1 cellular context compared by ENCODE assay signal in the genomic region with DNA sequence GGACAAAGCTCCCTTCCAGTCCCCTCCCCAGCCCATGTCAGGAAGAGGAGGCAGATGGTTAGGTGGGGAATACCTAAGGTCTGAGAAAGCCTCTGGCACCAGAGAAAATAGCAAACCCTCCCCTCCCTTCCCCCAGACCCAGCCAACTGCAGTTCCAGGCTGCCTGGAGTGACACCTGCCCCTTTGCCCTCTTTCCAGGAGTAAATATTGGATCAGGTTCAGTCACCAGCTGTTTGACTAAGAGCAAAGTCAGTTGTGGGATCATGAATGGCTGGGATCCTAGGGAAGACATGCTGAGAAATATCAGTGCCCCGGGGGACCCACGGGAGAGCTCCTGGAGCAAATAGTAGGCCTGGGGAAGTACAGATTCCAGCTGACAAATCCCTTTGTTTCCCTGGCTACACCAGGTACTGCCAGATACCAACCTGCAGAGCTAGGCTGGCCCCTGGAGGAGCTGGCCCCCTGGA.
TF ChIP-seq lines count a peak whose summit lies in the region.

No MANE protein-coding gene starts in this region.

TF ChIP-seq in HepG2, 621 proteins besides CTCF, POLR2A, EP300 and RAD21 (continued from another document and continues in another):
- TF ChIP-seq ZBTB10 (CRISPR knock-in tag; IDR thresholded peaks at IDR 0.05; ENCODE audit: borderline replicate concordance) (no peak), ARID2 (CRISPR knock-in tag; IDR thresholded peaks at IDR 0.05; ENCODE audit: borderline replicate concordance) (no peak), ZFP1 (CRISPR knock-in tag; IDR thresholded peaks at IDR 0.05) (no peak), PPARG (CRISPR knock-in tag; conservative IDR thresholded peaks at IDR 0.05) (peak; percentile 90), KDM3A (CRISPR knock-in tag; IDR thresholded peaks at IDR 0.05; ENCODE audit: low read depth) (no peak), NRL (CRISPR knock-in tag; IDR thresholded peaks at IDR 0.05; ENCODE audit: borderline replicate concordance) (no peak), RAD51 (IDR thresholded peaks at IDR 0.05; ENCODE audit: borderline replicate concordance) (no peak), ZNF772 (CRISPR knock-in tag; IDR thresholded peaks at IDR 0.05) (no peak), MYNN (CRISPR knock-in tag; IDR thresholded peaks at IDR 0.05; ENCODE audit: low read depth) (no peak), ZNF546 (CRISPR knock-in tag; conservative IDR thresholded peaks at IDR 0.05) (no peak), HNF4A (CRISPR knock-in tag; IDR thresholded peaks at IDR 0.05) (peak; percentile 86), ESRRA (CRISPR knock-in tag; IDR thresholded peaks at IDR 0.05; ENCODE audit: low read depth) (no peak; the same call in 1 of the 2 replicates), HCFC1 (IDR thresholded peaks at IDR 0.05; ENCODE audit: low read depth, low read length) (no peak), ISL2 (CRISPR knock-in tag; IDR thresholded peaks at IDR 0.05) (no peak), ZKSCAN5 (CRISPR knock-in tag; IDR thresholded peaks at IDR 0.05) (no peak), ISX (CRISPR knock-in tag; conservative IDR thresholded peaks at IDR 0.05) (no peak), HHEX (CRISPR knock-in tag; IDR thresholded peaks at IDR 0.05) (no peak), ZNF430 (CRISPR knock-in tag; IDR thresholded peaks at IDR 0.05) (peak; percentile 85; the same call in 1 of the 2 replicates), SMAD3 (CRISPR knock-in tag; IDR thresholded peaks at IDR 0.05) (0 out of 2 replicates have a peak, but pooled peaks have one; percentile 44), ZFP62 (CRISPR knock-in tag; IDR thresholded peaks at IDR 0.05) (no peak), HIVEP1 (CRISPR knock-in tag; IDR thresholded peaks at IDR 0.05) (no peak), MAFK (conservative IDR thresholded peaks at IDR 0.05 in 1 of 2, IDR thresholded peaks at IDR 0.05 in 1 of 2; ENCODE audit: low read length in 2 of 2) (no peak), ZBTB7A (CRISPR knock-in tag; IDR thresholded peaks at IDR 0.05) (peak; percentile 49; the same call in 1 of the 2 replicates), ZNF235 (CRISPR knock-in tag; IDR thresholded peaks at IDR 0.05; ENCODE audit: borderline replicate concordance) (no peak), TRIM24 (CRISPR knock-in tag; IDR thresholded peaks at IDR 0.05) (no peak), KAT2B (IDR thresholded peaks at IDR 0.05; ENCODE audit: borderline replicate concordance, low read depth, low read length) (no peak), ZBTB37 (CRISPR knock-in tag; IDR thresholded peaks at IDR 0.05) (no peak), ZNF317 (CRISPR knock-in tag; IDR thresholded peaks at IDR 0.05) (no peak), DNMT3B (CRISPR knock-in tag; conservative IDR thresholded peaks at IDR 0.05) (no peak), KLF9 (CRISPR knock-in tag; IDR thresholded peaks at IDR 0.05; ENCODE audit: low read depth) (no peak), ZNF570 (CRISPR knock-in tag; IDR thresholded peaks at IDR 0.05; ENCODE audit: borderline replicate concordance) (no peak), ZHX2 (IDR thresholded peaks at IDR 0.05; ENCODE audit: low read depth) (no peak), ZHX2 (CRISPR knock-in tag; IDR thresholded peaks at IDR 0.05; ENCODE audit: borderline replicate concordance) (no peak), HOXA5 (CRISPR knock-in tag; IDR thresholded peaks at IDR 0.05) (no peak)
- TF ChIP-seq, protein P1, sequence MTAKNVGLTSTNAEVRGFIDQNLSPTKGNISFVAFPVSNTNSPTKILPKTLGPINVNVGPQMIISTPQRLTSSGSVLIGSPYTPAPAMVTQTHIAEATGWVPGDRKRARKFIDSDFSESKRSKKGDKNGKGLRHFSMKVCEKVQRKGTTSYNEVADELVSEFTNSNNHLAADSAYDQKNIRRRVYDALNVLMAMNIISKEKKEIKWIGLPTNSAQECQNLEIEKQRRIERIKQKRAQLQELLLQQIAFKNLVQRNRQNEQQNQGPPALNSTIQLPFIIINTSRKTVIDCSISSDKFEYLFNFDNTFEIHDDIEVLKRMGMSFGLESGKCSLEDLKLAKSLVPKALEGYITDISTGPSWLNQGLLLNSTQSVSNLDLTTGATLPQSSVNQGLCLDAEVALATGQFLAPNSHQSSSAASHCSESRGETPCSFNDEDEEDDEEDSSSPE (CRISPR knock-in tag; IDR thresholded peaks at IDR 0.05) = no peak
- TF ChIP-seq, protein P2, sequence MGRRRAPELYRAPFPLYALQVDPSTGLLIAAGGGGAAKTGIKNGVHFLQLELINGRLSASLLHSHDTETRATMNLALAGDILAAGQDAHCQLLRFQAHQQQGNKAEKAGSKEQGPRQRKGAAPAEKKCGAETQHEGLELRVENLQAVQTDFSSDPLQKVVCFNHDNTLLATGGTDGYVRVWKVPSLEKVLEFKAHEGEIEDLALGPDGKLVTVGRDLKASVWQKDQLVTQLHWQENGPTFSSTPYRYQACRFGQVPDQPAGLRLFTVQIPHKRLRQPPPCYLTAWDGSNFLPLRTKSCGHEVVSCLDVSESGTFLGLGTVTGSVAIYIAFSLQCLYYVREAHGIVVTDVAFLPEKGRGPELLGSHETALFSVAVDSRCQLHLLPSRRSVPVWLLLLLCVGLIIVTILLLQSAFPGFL (CRISPR knock-in tag; IDR thresholded peaks at IDR 0.05) = no peak
- TF ChIP-seq, protein P3, sequence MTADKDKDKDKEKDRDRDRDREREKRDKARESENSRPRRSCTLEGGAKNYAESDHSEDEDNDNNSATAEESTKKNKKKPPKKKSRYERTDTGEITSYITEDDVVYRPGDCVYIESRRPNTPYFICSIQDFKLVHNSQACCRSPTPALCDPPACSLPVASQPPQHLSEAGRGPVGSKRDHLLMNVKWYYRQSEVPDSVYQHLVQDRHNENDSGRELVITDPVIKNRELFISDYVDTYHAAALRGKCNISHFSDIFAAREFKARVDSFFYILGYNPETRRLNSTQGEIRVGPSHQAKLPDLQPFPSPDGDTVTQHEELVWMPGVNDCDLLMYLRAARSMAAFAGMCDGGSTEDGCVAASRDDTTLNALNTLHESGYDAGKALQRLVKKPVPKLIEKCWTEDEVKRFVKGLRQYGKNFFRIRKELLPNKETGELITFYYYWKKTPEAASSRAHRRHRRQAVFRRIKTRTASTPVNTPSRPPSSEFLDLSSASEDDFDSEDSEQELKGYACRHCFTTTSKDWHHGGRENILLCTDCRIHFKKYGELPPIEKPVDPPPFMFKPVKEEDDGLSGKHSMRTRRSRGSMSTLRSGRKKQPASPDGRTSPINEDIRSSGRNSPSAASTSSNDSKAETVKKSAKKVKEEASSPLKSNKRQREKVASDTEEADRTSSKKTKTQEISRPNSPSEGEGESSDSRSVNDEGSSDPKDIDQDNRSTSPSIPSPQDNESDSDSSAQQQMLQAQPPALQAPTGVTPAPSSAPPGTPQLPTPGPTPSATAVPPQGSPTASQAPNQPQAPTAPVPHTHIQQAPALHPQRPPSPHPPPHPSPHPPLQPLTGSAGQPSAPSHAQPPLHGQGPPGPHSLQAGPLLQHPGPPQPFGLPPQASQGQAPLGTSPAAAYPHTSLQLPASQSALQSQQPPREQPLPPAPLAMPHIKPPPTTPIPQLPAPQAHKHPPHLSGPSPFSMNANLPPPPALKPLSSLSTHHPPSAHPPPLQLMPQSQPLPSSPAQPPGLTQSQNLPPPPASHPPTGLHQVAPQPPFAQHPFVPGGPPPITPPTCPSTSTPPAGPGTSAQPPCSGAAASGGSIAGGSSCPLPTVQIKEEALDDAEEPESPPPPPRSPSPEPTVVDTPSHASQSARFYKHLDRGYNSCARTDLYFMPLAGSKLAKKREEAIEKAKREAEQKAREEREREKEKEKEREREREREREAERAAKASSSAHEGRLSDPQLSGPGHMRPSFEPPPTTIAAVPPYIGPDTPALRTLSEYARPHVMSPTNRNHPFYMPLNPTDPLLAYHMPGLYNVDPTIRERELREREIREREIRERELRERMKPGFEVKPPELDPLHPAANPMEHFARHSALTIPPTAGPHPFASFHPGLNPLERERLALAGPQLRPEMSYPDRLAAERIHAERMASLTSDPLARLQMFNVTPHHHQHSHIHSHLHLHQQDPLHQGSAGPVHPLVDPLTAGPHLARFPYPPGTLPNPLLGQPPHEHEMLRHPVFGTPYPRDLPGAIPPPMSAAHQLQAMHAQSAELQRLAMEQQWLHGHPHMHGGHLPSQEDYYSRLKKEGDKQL (CRISPR knock-in tag; IDR thresholded peaks at IDR 0.05; ENCODE audit: low read depth) = 0 out of 2 replicates have a peak, but pooled peaks have one; percentile 37
- TF ChIP-seq, protein P4, sequence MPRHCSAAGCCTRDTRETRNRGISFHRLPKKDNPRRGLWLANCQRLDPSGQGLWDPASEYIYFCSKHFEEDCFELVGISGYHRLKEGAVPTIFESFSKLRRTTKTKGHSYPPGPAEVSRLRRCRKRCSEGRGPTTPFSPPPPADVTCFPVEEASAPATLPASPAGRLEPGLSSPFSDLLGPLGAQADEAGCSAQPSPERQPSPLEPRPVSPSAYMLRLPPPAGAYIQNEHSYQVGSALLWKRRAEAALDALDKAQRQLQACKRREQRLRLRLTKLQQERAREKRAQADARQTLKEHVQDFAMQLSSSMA (CRISPR knock-in tag; IDR thresholded peaks at IDR 0.05) = no peak
- TF ChIP-seq, protein P5, sequence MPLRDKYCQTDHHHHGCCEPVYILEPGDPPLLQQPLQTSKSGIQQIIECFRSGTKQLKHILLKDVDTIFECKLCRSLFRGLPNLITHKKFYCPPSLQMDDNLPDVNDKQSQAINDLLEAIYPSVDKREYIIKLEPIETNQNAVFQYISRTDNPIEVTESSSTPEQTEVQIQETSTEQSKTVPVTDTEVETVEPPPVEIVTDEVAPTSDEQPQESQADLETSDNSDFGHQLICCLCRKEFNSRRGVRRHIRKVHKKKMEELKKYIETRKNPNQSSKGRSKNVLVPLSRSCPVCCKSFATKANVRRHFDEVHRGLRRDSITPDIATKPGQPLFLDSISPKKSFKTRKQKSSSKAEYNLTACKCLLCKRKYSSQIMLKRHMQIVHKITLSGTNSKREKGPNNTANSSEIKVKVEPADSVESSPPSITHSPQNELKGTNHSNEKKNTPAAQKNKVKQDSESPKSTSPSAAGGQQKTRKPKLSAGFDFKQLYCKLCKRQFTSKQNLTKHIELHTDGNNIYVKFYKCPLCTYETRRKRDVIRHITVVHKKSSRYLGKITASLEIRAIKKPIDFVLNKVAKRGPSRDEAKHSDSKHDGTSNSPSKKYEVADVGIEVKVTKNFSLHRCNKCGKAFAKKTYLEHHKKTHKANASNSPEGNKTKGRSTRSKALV (CRISPR knock-in tag; IDR thresholded peaks at IDR 0.05) = no peak
